8 cellular contexts compared by ENCODE assay signal in the genomic region with DNA sequence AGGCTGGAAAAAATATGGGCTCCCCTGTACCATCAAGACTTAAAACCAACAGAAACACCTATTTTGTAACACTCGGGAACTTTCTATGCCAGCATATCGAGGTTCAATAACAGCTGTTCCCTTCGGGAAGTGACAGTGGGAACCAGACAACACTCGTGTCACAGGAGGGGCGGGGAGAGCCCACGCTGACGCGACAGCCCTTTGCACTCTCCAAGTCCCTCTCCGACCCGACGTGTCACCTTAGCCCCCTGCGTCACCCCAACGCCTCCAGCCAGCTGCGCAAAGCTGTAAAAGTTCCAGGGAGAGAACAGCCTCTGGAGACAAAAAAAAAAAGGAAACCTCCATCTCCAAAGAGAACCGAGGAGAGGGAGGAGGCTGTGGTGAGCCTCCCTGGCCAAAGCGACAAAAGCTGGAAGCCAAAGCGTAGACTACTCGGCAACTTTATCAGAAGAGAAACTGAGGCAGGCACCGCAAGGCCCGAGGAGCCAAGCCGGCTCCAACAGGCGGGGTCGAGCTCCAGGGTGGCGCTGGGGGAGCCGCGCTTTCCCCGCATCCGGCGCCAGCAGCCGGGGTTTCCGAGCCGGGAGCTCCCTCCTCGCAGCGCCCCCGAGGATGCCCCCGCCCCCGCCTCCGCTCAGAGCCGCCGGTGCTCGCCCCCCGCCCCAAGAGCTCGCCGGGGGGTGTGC. TPM values are rescaled to one million over a fixed set of nuclear protein-coding genes. Genes with fewer than 3 reads are reported as not detected.
DNase-seq lines count a peak whose midpoint lies in the region; ATAC-seq and TF ChIP-seq lines count a peak whose summit lies in the region.

No MANE protein-coding gene starts in this region.

- CTCF ChIA-PET in GM10248 (lab: Yijun Ruan, JAX), result interaction anchor here (1.3 to 5.4 kb wide), 4 partner anchors 11 to 235 kb away, joined by 4 to 54 read pairs (median 4); no protein-coding TSS in a partner anchor

- no peaks in the 10 kb centered on the region for H3K36me3 ChIP-seq in Peyer's patch

- no peaks in the 10 kb centered on the region for H3K9me3 ChIP-seq in Peyer's patch

- no peaks in the 10 kb centered on the region for H3K27me3 ChIP-seq in Peyer's patch

- peak overlapping the region; percentile 87 to 100 (median 96) for H3K27ac ChIP-seq in Peyer's patch

- H3K4me3 ChIP-seq in GM12875 (ENCODE audit: low read depth, low read length), result peak overlapping the region; percentile 76
- peak overlapping the region; percentile 68 to 96 (median 92) for H3K4me3 ChIP-seq in Peyer's patch

- POLR2A ChIA-PET in GM10248 (lab: Yijun Ruan, JAX), result interaction anchor here (0.6 to 1.5 kb wide), 6 partner anchors 15 to 241 kb away, joined by 3 to 12 read pairs (median 4); no protein-coding TSS in a partner anchor

- intact Hi-C loops in left cardiac atrium (cut with DNase I), result no loop called here

- ATAC-seq in HG02840 (IDR thresholded peaks at IDR 0.05; ENCODE audit: low FRiP score, unreplicated experiment) (peak; percentile 23), left cardiac atrium (peak; percentile 19 to 22)

- H3K4me1 ChIP-seq in Peyer's patch, result peaks cover 0 to 16% (median 5%) of the 10 kb centered on the region in 4 donors

- DNase-seq in Peyer's patch (peak; percentile 37 to 83 (median 73)), left cardiac atrium (peak; percentile 80), retina (peak; percentile 70), GM10248 (ENCODE audit: extremely low spot score) (no peak), NCI-H2227 (lab: John Stamatoyannopoulos, UW; ENCODE audit: unreplicated experiment) (no peak)
- DNase-seq in activated naive CD4-positive, alpha-beta T cell (lab: John Stamatoyannopoulos, UW), result peak in 3 of 4 experiments; percentile 23 to 66 (median 40)

- TF ChIP-seq CTCF in GM12875 (IDR thresholded peaks at IDR 0.05; ENCODE audit: borderline replicate concordance, insufficient read depth, low read depth, low read length) (no peak), Peyer's patch (IDR thresholded peaks at IDR 0.05) (no peak), GM10248 (IDR thresholded peaks at IDR 0.05; ENCODE audit: control extremely low read depth, extremely low read depth, low read depth, missing control alignments) (no peak)

- TF ChIP-seq POLR2A in Peyer's patch (IDR thresholded peaks at IDR 0.05), result peak in 1 of 2 donors; percentile 50

RNA-seq across cellular contexts. Expression of gene ARFGAP3, which starts 0.8 kb away (rescaled TPM):
- total RNA-seq in Peyer's patch (10 to 100 TPM; 31.4 to 87.0 (median 57.8) TPM), left cardiac atrium (10 to 100 TPM; 21.2 to 39.8 TPM)

Comparison
In these comparisons a context has a peak if more than half of its experiments do, and no peak if none do; other contexts are left out.
1. DNase-seq: peak in Peyer's patch (3 of 3), activated naive CD4-positive, alpha-beta T cell (3 of 4), left cardiac atrium (single experiment) and retina (single experiment); none in GM10248 (single experiment) and NCI-H2227 (single experiment).